ENCODE assay signal across 16 cellular contexts in the genomic region with DNA sequence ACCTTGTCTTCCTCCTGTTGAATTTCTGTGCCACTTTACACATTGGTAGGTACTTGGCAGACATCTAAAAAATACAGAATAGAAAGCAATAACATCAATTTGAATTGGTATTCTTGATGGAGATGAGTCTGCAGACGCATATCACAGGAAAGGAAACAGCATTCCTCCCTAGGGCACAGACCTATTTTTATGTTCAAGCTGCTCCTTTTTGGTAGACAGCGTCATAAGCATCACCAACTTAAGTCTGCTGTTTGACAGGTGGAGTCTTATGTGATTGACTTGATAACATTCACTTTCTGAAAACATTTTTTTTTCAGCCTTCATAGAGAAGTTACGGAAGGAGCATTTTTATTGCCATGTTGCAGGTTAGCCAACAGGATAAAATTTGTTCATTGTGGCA.
A peak's percentile ranks its signal among the peaks of the same experiment; 100 is the strongest.
DNase-seq lines count a peak whose midpoint lies in the region.
"Had no signal": no experiment of that assay in that cellular context is flagged by ENCODE, and none has a peak within 500 bp of the region (broad histone marks: within the 10 kb centered on the region; RNA-seq: fewer than 3 reads in every experiment).

No MANE protein-coding gene starts in this region.

- no peaks in the 10 kb centered on the region for H3K36me3 ChIP-seq in BLaER1 treated with 17β-estradiol and CSF1 and Interleukin-3, amounts not matched to agents 10 nM and 100 nM
- H3K36me3 ChIP-seq: BE2C had no signal

- H3K27ac ChIP-seq in BLaER1 treated with 17β-estradiol and CSF1 and Interleukin-3, amounts not matched to agents 10 nM and 100 nM = no peak overlapping the region

- peak; percentile 20 for DNase-seq in NCI-H69 (lab: John Stamatoyannopoulos, UW)
- DNase-seq in putamen (ENCODE audit: low spot score) = peak; percentile 58
- no peak for DNase-seq in DMS 273 (lab: John Stamatoyannopoulos, UW; ENCODE audit: unreplicated experiment)
- DNase-seq in activated CD4-positive, alpha-beta T cell treated with anti-CD3 and anti-CD28 coated beads, Interleukin-2, amount 50 U/mL, for 4 hours = no peak
- no peak for DNase-seq in NCI-H1105 (lab: John Stamatoyannopoulos, UW)
- DNase-seq: 8988T; ACHN; BE2C; C1 segment of cervical spinal cord; CD4-positive, alpha-beta memory T cell; CD4-positive, CD25-positive, alpha-beta regulatory T cell; CD8-positive, alpha-beta memory T cell; COR-L47; DMS79 treated with DMSO at 0.1 percent for 48 hours; GF-D8 had no signal

- H3K27me3 ChIP-seq in BLaER1 treated with 17β-estradiol and CSF1 and Interleukin-3, amounts not matched to agents 10 nM and 100 nM = peaks cover 0 to 67% (median 0%) of the 10 kb centered on the region in 11 experiments; a peak in 6 of 22 replicates
- H3K27me3 ChIP-seq: BE2C had no signal

- H4K20me1 ChIP-seq in BLaER1 treated with 17β-estradiol and CSF1 and Interleukin-3, amounts not matched to agents 10 nM and 100 nM = no peaks in the 10 kb centered on the region

- no peak overlapping the region for H3K9ac ChIP-seq in BLaER1 treated with 17β-estradiol and CSF1 and Interleukin-3, amounts not matched to agents 10 nM and 100 nM

- H3K4me1 ChIP-seq in BLaER1 treated with 17β-estradiol and CSF1 and Interleukin-3, amounts not matched to agents 10 nM and 100 nM = peaks cover 20 to 42% (median 32%) of the 10 kb centered on the region in 10 experiments; a peak in 19 of 20 replicates
- H3K4me1 ChIP-seq: BE2C had no signal

- no peak overlapping the region for H3K4me3 ChIP-seq in BLaER1 treated with 17β-estradiol and CSF1 and Interleukin-3, amounts not matched to agents 10 nM and 100 nM

- peak overlapping the region in 9 of 11 experiments; percentile 11 to 57 (median 32); a peak in 15 of 22 replicates for H3K4me2 ChIP-seq in BLaER1 treated with 17β-estradiol and CSF1 and Interleukin-3, amounts not matched to agents 10 nM and 100 nM

- peaks cover 14 to 37% (median 18%) of the 10 kb centered on the region in 11 experiments; a peak in 19 of 22 replicates for H3K9me3 ChIP-seq in BLaER1 treated with 17β-estradiol and CSF1 and Interleukin-3, amounts not matched to agents 10 nM and 100 nM (replicated peaks in 1 of 11)
- H3K9me3 ChIP-seq: BE2C had no signal

Comparison
In these comparisons a context has a peak if more than half of its experiments do, and no peak if none do; other contexts are left out.
1. DNase-seq: peak in NCI-H69 (single experiment) and putamen (single experiment); none in DMS 273 (single experiment), activated CD4-positive, alpha-beta T cell treated with anti-CD3 and anti-CD28 coated beads, Interleukin-2, amount 50 U/mL, for 4 hours (0 of 2) and NCI-H1105 (single experiment).